ENCODE assay signal across 6 cellular contexts in the genomic region with DNA sequence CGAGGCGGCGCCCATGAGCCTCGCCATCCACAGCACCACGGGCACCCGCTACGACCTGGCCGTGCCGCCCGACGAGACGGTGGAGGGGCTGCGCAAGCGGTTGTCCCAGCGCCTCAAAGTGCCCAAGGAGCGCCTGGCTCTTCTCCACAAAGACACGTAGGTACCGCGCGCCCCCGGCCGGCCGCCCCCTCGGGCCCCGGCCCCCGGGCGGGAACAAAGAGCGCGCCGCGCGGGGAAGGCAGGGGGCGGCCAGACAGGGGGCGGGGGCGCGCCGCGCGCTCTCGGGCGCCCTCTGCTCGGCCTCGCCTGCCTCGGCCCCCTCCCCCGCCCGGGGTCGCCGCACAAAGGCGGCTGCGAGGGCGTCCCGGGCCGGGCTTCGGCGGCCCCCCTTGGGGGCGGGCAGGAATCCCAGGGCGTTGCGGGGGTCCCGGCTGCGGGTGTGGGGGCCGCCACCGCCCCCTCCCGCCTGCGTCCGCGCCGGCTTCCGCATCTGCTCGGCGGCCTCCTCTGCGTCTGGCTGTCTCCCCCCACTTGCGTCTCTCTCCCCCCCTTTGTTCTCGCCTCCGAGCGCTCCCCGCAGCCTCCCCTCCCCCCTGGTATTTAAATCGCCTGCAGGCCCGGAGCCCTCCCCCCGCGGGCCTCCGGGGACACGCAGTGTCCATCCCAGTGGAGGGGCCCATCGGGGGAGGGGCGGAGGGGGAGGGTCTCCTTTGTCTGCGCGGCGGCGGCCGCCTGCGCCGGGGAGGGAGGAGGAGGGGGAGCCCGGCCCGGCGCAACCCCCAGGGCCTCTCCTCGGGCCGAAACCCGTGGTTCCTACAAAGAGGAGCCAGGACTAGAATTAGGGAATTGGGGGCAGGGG. TPM values are rescaled to one million over a fixed set of nuclear protein-coding genes. Genes with fewer than 3 reads are reported as not detected.
A peak's percentile ranks its signal among the peaks of the same experiment; 100 is the strongest.
DNase-seq lines count a peak whose midpoint lies in the region; ATAC-seq, FAIRE-seq and TF ChIP-seq lines count a peak whose summit lies in the region.

No MANE protein-coding gene starts in this region.

- peaks cover 35% of the 10 kb centered on the region for H3K36me3 ChIP-seq in bronchial epithelial cell (ENCODE audit: control insufficient read depth, insufficient read depth, low read length)

- DNase-seq in GM03348 (ENCODE audit: low spot score) (peak; percentile 39), NCI-H82 (lab: John Stamatoyannopoulos, UW) (peak; percentile 91), bronchial epithelial cell (ENCODE audit: low read depth) (no peak), kidney glomerular epithelial cell (lab: John Stamatoyannopoulos, UW) (no peak)

- H3K27me3 ChIP-seq in bronchial epithelial cell (ENCODE audit: control insufficient read depth, insufficient read depth, low read length) (no peaks in the 10 kb centered on the region), mononuclear cell (ENCODE audit: insufficient read depth, low read length) (no peaks in the 10 kb centered on the region)

- no peak for FAIRE-seq in bronchial epithelial cell (lab: Jason Lieb, UNC)

- H3K4me1 ChIP-seq in mononuclear cell (ENCODE audit: insufficient read depth, low read length) = peaks cover 35% of the 10 kb centered on the region

- no peak for TF ChIP-seq CTCF in bronchial epithelial cell (IDR thresholded peaks at IDR 0.05; ENCODE audit: insufficient read depth, low read length, severe bottlenecking)

- H3K9me3 ChIP-seq in mononuclear cell (ENCODE audit: low read depth, low read length) = no peaks in the 10 kb centered on the region

- ATAC-seq in HG03175 (IDR thresholded peaks at IDR 0.05; ENCODE audit: unreplicated experiment) = no peak

- peak overlapping the region; percentile 75 for H3K4me3 ChIP-seq in bronchial epithelial cell (ENCODE audit: low read depth, low read length)
- peak overlapping the region; percentile 91 for H3K4me3 ChIP-seq in mononuclear cell (ENCODE audit: low read length)

RNA-seq across cellular contexts. Expression of gene MIDN, which starts 2.2 kb away (rescaled TPM):
- total RNA-seq in bronchial epithelial cell (15.8 and 31.1 TPM in 2 replicates), mononuclear cell (67.0 TPM)

RNA-seq across cellular contexts. Expression of gene ATP5F1D, which starts 9.1 kb away (rescaled TPM):
- 8.7 and 14.8 TPM in 2 replicates for total RNA-seq in bronchial epithelial cell
- 10.4 TPM for total RNA-seq in mononuclear cell

RNA-seq across cellular contexts. Expression of gene CBARP, which starts 12.8 kb away (rescaled TPM):
- total RNA-seq in bronchial epithelial cell (1.2 and 2.9 TPM in 2 replicates), mononuclear cell (not detected)

RNA-seq across cellular contexts. Expression of gene CIRBP, which starts 18.5 kb away (rescaled TPM):
- total RNA-seq in bronchial epithelial cell (317 and 370 TPM in 2 replicates), mononuclear cell (455 TPM)

RNA-seq across cellular contexts. Expression of gene FAM174C, which starts 24.7 kb away (rescaled TPM):
- 20.8 and 27.1 TPM in 2 replicates for total RNA-seq in bronchial epithelial cell
- 16.3 TPM for total RNA-seq in mononuclear cell

Comparison
In these comparisons a context has a peak if more than half of its experiments do, and no peak if none do; other contexts are left out.
1. DNase-seq: peak in GM03348 (single experiment) and NCI-H82 (single experiment); none in bronchial epithelial cell (single experiment) and kidney glomerular epithelial cell (single experiment).